Comparison of ENCODE assay signal across 11 cellular contexts in genomic region chr9:35859310-35859994, GRCh38. TPM values are rescaled to one million over a fixed set of nuclear protein-coding genes. Genes with fewer than 3 reads are reported as not detected.
DNase-seq lines count a peak whose midpoint lies in the region; ATAC-seq and TF ChIP-seq lines count a peak whose summit lies in the region.
"Had no signal": no experiment of that assay in that cellular context is flagged by ENCODE, and none has a peak within 500 bp of the region (broad histone marks: within the 10 kb centered on the region; RNA-seq: fewer than 3 reads in every experiment).

No MANE protein-coding gene starts in this region.

- TF ChIP-seq CTCF in heart right ventricle (IDR thresholded peaks at IDR 0.05): peak in 1 of 9 donors; percentile 10

- no peak overlapping the region for H3K27ac ChIP-seq in heart right ventricle
- H3K27ac ChIP-seq: parathyroid adenoma had no signal

- peaks cover 3% of the 10 kb centered on the region for H3K36me3 Mint-ChIP-seq in T-helper 17 cell (ENCODE audit: low read depth)

- peaks cover 41% of the 10 kb centered on the region for H3K27me3 Mint-ChIP-seq in T-helper 17 cell

- no peaks in the 10 kb centered on the region for H3K36me3 ChIP-seq in heart right ventricle

- peaks cover 18% of the 10 kb centered on the region for H3K4me1 Mint-ChIP-seq in T-helper 17 cell

- intact Hi-C loops in heart right ventricle (cut with DNase I): no loop called here
- intact Hi-C loops in Right ventricle myocardium inferior (cut with DNase I): no loop called here

- 58 to 61% methylated on average over 16 of the region's 16 CpGs for WGBS in heart right ventricle, 2 donors

- ATAC-seq in heart right ventricle: peak in 5 of 8 donors; percentile 40 to 54 (median 43)
- ATAC-seq in Right ventricle myocardium inferior: no peak
- ATAC-seq in T-helper 17 cell: peak; percentile 44
- no peak for ATAC-seq in GM18519 (IDR thresholded peaks at IDR 0.05; ENCODE audit: low FRiP score, unreplicated experiment)
- no peak for ATAC-seq in GM19023 (IDR thresholded peaks at IDR 0.05; ENCODE audit: unreplicated experiment)
- no peak for ATAC-seq in HG02759 (IDR thresholded peaks at IDR 0.05; ENCODE audit: unreplicated experiment)

- H3K4me3 ChIP-seq in heart right ventricle: no peak overlapping the region

- peaks cover 0 to 24% (median 0%) of the 10 kb centered on the region in 9 donors for H3K4me1 ChIP-seq in heart right ventricle
- H3K4me1 ChIP-seq: Caco-2 had no signal

- H3K9me3 ChIP-seq in heart right ventricle (no peaks in the 10 kb centered on the region), T-helper 17 cell (ENCODE audit: control insufficient read depth, low read length, poor library complexity, severe bottlenecking) (no peaks in the 10 kb centered on the region)
- H3K9me3 ChIP-seq: Caco-2 had no signal

- DNase-seq in heart right ventricle (no peak), Right ventricle myocardium inferior (ENCODE audit: missing footprints) (no peak), T-helper 17 cell (no peak), hepatic stellate cell (ENCODE audit: low spot score) (peak; percentile 29), T-helper 1 cell (no peak)
- DNase-seq: Caco-2 had no signal

- peaks cover 0 to 78% (median 5%) of the 10 kb centered on the region in 7 donors for H3K27me3 ChIP-seq in heart right ventricle

- H3K27ac Mint-ChIP-seq in T-helper 17 cell: no peak overlapping the region

- H3K4me3 Mint-ChIP-seq in T-helper 17 cell: no peak overlapping the region

RNA-seq across cellular contexts. Expression of gene OR13J1, which starts 10.7 kb away (rescaled TPM):
- not detected for total RNA-seq in heart right ventricle
- polyA plus RNA-seq in heart right ventricle: not detected
- total RNA-seq in Right ventricle myocardium inferior: not detected
- total RNA-seq in T-helper 17 cell: not detected
- total RNA-seq: Caco-2, frontal cortex had no signal

RNA-seq across cellular contexts. Expression of gene TMEM8B, which starts 30.4 kb away (rescaled TPM):
- total RNA-seq in heart right ventricle (10 to 100 TPM; 13.6 to 22.9 (median 20.5) TPM), Right ventricle myocardium inferior (13.8 TPM), T-helper 17 cell (1 to 10 TPM; 4.5 to 7.1 TPM)
- 1 to 10 TPM; 6.7 to 8.0 TPM for polyA plus RNA-seq in heart right ventricle

RNA-seq across cellular contexts. Expression of gene FAM221B, which starts 30.9 kb away (rescaled TPM):
- total RNA-seq in heart right ventricle: not detected
- polyA plus RNA-seq in heart right ventricle: not detected
- total RNA-seq in Right ventricle myocardium inferior: not detected
- total RNA-seq in T-helper 17 cell: not detected
- total RNA-seq: Caco-2, frontal cortex had no signal

RNA-seq across cellular contexts. Expression of gene HINT2, which starts 44.6 kb away (rescaled TPM):
- 10 to 100 TPM; 56.8 to 83.1 (median 76.7) TPM for total RNA-seq in heart right ventricle
- 100 to 1,000 TPM in 1 of 2 donors, 10 to 100 TPM in 1; 69.9 to 120 TPM for polyA plus RNA-seq in heart right ventricle
- 72.7 TPM for total RNA-seq in Right ventricle myocardium inferior
- total RNA-seq in T-helper 17 cell: 10 to 100 TPM; 15.0 to 20.5 TPM

RNA-seq across cellular contexts. Expression of gene HRCT1, which starts 46.5 kb away (rescaled TPM):
- total RNA-seq in heart right ventricle: 1 to 10 TPM; 1.5 to 6.1 (median 2.2) TPM
- polyA plus RNA-seq in heart right ventricle: 10 to 100 TPM in 1 of 2 donors, 1 to 10 TPM in 1; 7.2 to 13.9 TPM
- 8.1 TPM for total RNA-seq in Right ventricle myocardium inferior
- not detected for total RNA-seq in T-helper 17 cell
- total RNA-seq: Caco-2 had no signal

Comparison
In these comparisons a context has a peak if more than half of its experiments do, and no peak if none do; other contexts are left out.
1. ATAC-seq: peak in heart right ventricle (5 of 8) and T-helper 17 cell (single experiment); none in Right ventricle myocardium inferior (single experiment), GM18519 (single experiment), GM19023 (single experiment) and HG02759 (single experiment).